ENCODE assay signal across 1 cellular context in genomic region chr14:103296987-103297386, GRCh38.
TF ChIP-seq lines count a peak whose summit lies in the region.

No MANE protein-coding gene starts in this region.

TF ChIP-seq in IMR-90, 13 proteins besides CTCF, POLR2A, EP300 and RAD21:
- no peak for TF ChIP-seq FOS (IDR thresholded peaks at IDR 0.05; ENCODE audit: low read depth, low read length)
- no peak for TF ChIP-seq MXI1 (IDR thresholded peaks at IDR 0.05; ENCODE audit: borderline replicate concordance, low read depth, low read length)
- TF ChIP-seq CEBPB (IDR thresholded peaks at IDR 0.05; ENCODE audit: low read depth, low read length) = no peak
- TF ChIP-seq NFE2L2 (IDR thresholded peaks at IDR 0.05; ENCODE audit: low read depth, low read length) = no peak
- no peak for TF ChIP-seq MAFK (IDR thresholded peaks at IDR 0.05; ENCODE audit: low read depth, low read length)
- TF ChIP-seq SMC3 (IDR thresholded peaks at IDR 0.05; ENCODE audit: low read depth, low read length) = no peak
- TF ChIP-seq RCOR1 (IDR thresholded peaks at IDR 0.05; ENCODE audit: insufficient replicate concordance, low read length) = no peak
- no peak for TF ChIP-seq ELK1 (IDR thresholded peaks at IDR 0.05; ENCODE audit: borderline replicate concordance, low read depth, low read length)
- TF ChIP-seq MAZ (IDR thresholded peaks at IDR 0.05; ENCODE audit: borderline replicate concordance, low read depth, low read length) = no peak
- no peak for TF ChIP-seq RFX5 (IDR thresholded peaks at IDR 0.05; ENCODE audit: low read depth, low read length)
- TF ChIP-seq BHLHE40 (IDR thresholded peaks at IDR 0.05; ENCODE audit: low read depth, low read length) = no peak
- no peak for TF ChIP-seq CHD1 (IDR thresholded peaks at IDR 0.05; ENCODE audit: low read depth, low read length)
- no peak for TF ChIP-seq USF2 (IDR thresholded peaks at IDR 0.05; ENCODE audit: low read depth, low read length)
